ENCODE assay signal across 9 cellular contexts in the genomic region with DNA sequence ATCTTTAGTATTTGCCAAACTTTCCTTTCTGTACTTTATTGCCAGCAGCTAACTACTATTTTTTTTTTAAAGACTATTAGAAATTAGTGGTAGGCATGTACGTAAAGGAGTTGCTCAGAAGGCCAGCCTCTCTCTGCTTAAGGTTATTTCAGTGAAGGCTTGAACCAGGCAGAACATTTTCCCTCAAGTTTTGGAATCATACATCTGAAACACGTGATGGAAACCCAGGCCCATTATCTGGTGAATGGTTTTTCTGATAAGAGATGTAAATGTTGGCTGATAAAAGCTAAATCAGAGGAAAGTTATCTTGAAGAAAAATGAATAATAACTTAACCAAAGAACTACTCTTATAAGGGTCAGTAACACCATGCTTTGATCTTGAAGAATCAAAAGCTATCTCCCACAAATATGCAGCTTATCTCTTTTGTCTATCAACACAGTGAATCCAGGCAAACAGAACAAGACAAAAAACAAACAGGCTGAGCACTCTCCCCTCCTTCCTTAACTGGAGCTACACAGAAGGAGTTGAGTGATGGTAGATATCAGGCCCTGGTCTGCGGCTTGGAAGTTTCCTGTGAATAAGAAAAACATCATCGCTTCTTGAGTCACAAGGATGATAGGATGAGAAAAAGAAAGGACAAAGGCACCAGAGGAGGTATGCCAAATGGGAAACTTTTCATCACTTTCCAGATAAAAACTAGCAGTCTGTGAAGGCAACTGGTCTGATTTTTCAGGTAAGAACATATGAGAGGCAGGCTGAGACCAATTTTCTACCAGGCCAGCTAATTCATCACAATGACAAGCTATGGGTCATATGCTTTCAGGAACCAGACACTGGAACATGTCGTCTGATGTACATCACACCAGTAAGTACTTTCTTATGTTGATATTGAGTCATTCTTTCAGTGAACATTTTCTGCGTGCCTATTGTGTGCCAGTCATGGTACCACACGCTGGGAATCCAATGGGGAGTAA.
DNase-seq lines count a peak whose midpoint lies in the region; ATAC-seq, FAIRE-seq and TF ChIP-seq lines count a peak whose summit lies in the region.
"Had no signal": no experiment of that assay in that cellular context is flagged by ENCODE, and none has a peak within 500 bp of the region (broad histone marks: within the 10 kb centered on the region; RNA-seq: fewer than 3 reads in every experiment).

No MANE protein-coding gene starts in this region.

- H3K9me3 ChIP-seq in MM.1S (replicated peaks; ENCODE audit: insufficient read depth, low read length): no peaks in the 10 kb centered on the region

- H3K4me3 ChIP-seq in bronchial epithelial cell (ENCODE audit: low read depth, low read length) (no peak overlapping the region), MM.1S (ENCODE audit: low read length) (no peak overlapping the region)
- H3K4me3 ChIP-seq: PC-9 had no signal

- DNase-seq in SW480 (ENCODE audit: low spot score) (peak; percentile 58), bronchial epithelial cell (ENCODE audit: low read depth) (peak; percentile 97), pulmonary artery endothelial cell (ENCODE audit: low read depth, low spot score) (peak; percentile 69), MM.1S (no peak), NCI-H82 (lab: John Stamatoyannopoulos, UW) (no peak)
- DNase-seq: PC-9 had no signal

- no peaks in the 10 kb centered on the region for H4K20me1 ChIP-seq in MM.1S (ENCODE audit: insufficient read depth, low read length)

- no peaks in the 10 kb centered on the region for H3K79me2 ChIP-seq in MM.1S (ENCODE audit: low read length)

- H2AFZ ChIP-seq in MM.1S (ENCODE audit: low read length): no peak overlapping the region
- H2AFZ ChIP-seq: PC-9 had no signal

- peak; percentile 25 for ATAC-seq in GM21423 (IDR thresholded peaks at IDR 0.05; ENCODE audit: unreplicated experiment)
- ATAC-seq in HG02763 (IDR thresholded peaks at IDR 0.05; ENCODE audit: unreplicated experiment): no peak
- no peak for ATAC-seq in HG03095 (IDR thresholded peaks at IDR 0.05; ENCODE audit: unreplicated experiment)

- H3K4me2 ChIP-seq in MM.1S (ENCODE audit: low read depth, low read length): no peak overlapping the region
- H3K4me2 ChIP-seq: PC-9 had no signal

- H3K9me2 ChIP-seq in MM.1S (replicated peaks; ENCODE audit: insufficient read depth, low read length): no peaks in the 10 kb centered on the region

- peaks cover 34% of the 10 kb centered on the region for H3K4me1 ChIP-seq in MM.1S (ENCODE audit: low read length)

- no peak for TF ChIP-seq CTCF in bronchial epithelial cell (IDR thresholded peaks at IDR 0.05; ENCODE audit: insufficient read depth, low read length, severe bottlenecking)
- no peak for TF ChIP-seq CTCF in MM.1S (IDR thresholded peaks at IDR 0.05; ENCODE audit: low read length)

- H3K36me3 ChIP-seq in bronchial epithelial cell (ENCODE audit: control insufficient read depth, insufficient read depth, low read length): no peaks in the 10 kb centered on the region
- no peaks in the 10 kb centered on the region for H3K36me3 ChIP-seq in MM.1S (replicated peaks; ENCODE audit: insufficient read depth, low read length)

- H3K27ac ChIP-seq in MM.1S (ENCODE audit: low read length): no peak overlapping the region
- H3K27ac ChIP-seq: PC-9 had no signal

- no peak overlapping the region for H3K9ac ChIP-seq in MM.1S (ENCODE audit: low read length)

- H3K27me3 ChIP-seq in bronchial epithelial cell (ENCODE audit: control insufficient read depth, insufficient read depth, low read length) (no peaks in the 10 kb centered on the region), MM.1S (replicated peaks; ENCODE audit: insufficient read depth, low read length) (no peaks in the 10 kb centered on the region)

- FAIRE-seq in bronchial epithelial cell (lab: Jason Lieb, UNC): peak; percentile 47

- H3F3A ChIP-seq in MM.1S (ENCODE audit: insufficient read depth, low read length): peaks cover 29% of the 10 kb centered on the region

Comparison
In these comparisons a context has a peak if more than half of its experiments do, and no peak if none do; other contexts are left out.
1. DNase-seq: peak in SW480 (single experiment), bronchial epithelial cell (single experiment) and pulmonary artery endothelial cell (single experiment); none in MM.1S (single experiment) and NCI-H82 (single experiment).